In genomic region chr19:11191273-11191755, GRCh38 we compare ENCODE assay signal across 9 cellular contexts. TPM values are rescaled to one million over a fixed set of nuclear protein-coding genes. Genes with fewer than 3 reads are reported as not detected.
A peak's percentile ranks its signal among the peaks of the same experiment; 100 is the strongest.
DNase-seq lines count a peak whose midpoint lies in the region; ATAC-seq lines count a peak whose summit lies in the region.
"Had no signal": no experiment of that assay in that cellular context is flagged by ENCODE, and none has a peak within 500 bp of the region (broad histone marks: within the 10 kb centered on the region; RNA-seq: fewer than 3 reads in every experiment).

No MANE protein-coding gene starts in this region.

- peaks cover 44% of the 10 kb centered on the region for H3F3A ChIP-seq in GM23248 (ENCODE audit: insufficient read depth)

- H3K27me3 ChIP-seq in GM23248 (replicated peaks; ENCODE audit: insufficient read depth) (no peaks in the 10 kb centered on the region), skeletal muscle tissue (ENCODE audit: control insufficient read depth in 3 of 3, insufficient read depth in 3 of 3, low read length in 3 of 3) (no peaks in the 10 kb centered on the region)

- peak; percentile 74 for DNase-seq in GM23248
- DNase-seq in SW480 (ENCODE audit: low spot score), result peak; percentile 55
- DNase-seq in germinal center (ENCODE audit: low spot score), result peak; percentile 71

- H3K4me1 ChIP-seq in GM23248 (ENCODE audit: insufficient read depth) (peaks cover 18% of the 10 kb centered on the region; the same call in 1 of the 2 replicates), skeletal muscle tissue (ENCODE audit: control insufficient read depth in 3 of 3, insufficient read depth in 3 of 3, low read length in 3 of 3) (peaks cover 35 to 37% (median 37%) of the 10 kb centered on the region in 3 donors)

- H3K27ac ChIP-seq in GM23248, result peak overlapping the region; percentile 14; the same call in 1 of the 2 replicates
- H3K27ac ChIP-seq in skeletal muscle tissue (ENCODE audit: low read depth, low read length), result peak overlapping the region; percentile 68

- H4K20me1 ChIP-seq in GM23248 (ENCODE audit: insufficient read depth), result no peaks in the 10 kb centered on the region

- no peaks in the 10 kb centered on the region for H3K9me2 ChIP-seq in GM23248 (ENCODE audit: insufficient read depth)

- H3K9ac ChIP-seq in GM23248 (no peak overlapping the region), skeletal muscle tissue (ENCODE audit: low read depth in 1 of 3, low read length in 3 of 3) (no peak overlapping the region)

- WGBS in GM23248 (ENCODE audit: low coverage in 1 of 2, low lambda C conversion rate in 2 of 2, missing lambda C conversion rate in 2 of 2), 2 experiments, result 15 to 21% methylated on average over 8 of the region's 8 CpGs

- H2AFZ ChIP-seq in GM23248, result no peak overlapping the region

- ATAC-seq in HG02678 (IDR thresholded peaks at IDR 0.05; ENCODE audit: unreplicated experiment) (no peak), GM19328 (IDR thresholded peaks at IDR 0.05; ENCODE audit: unreplicated experiment) (no peak), GM19023 (IDR thresholded peaks at IDR 0.05; ENCODE audit: unreplicated experiment) (no peak), HG03045 (IDR thresholded peaks at IDR 0.05; ENCODE audit: unreplicated experiment) (no peak)

- no peak overlapping the region for H3K4me2 ChIP-seq in GM23248 (ENCODE audit: unreplicated experiment)

- H3K4me3 ChIP-seq in GM23248 (no peak overlapping the region), skeletal muscle tissue (ENCODE audit: low read length in 3 of 3) (peak overlapping the region in 1 of 3 donors; percentile 10)

- in situ Hi-C loops in GM23248 (cut with MboI), result no loop called here

- no peaks in the 10 kb centered on the region for H3K9me3 ChIP-seq in GM23248 (ENCODE audit: low read depth)
- H3K9me3 ChIP-seq in skeletal muscle tissue (ENCODE audit: control insufficient read depth in 3 of 3, low read length in 3 of 3), result peaks cover 0 to 3% (median 0%) of the 10 kb centered on the region in 3 donors

- peaks cover 94% of the 10 kb centered on the region for H3K79me2 ChIP-seq in GM23248 (ENCODE audit: insufficient read depth)

- H3K36me3 ChIP-seq in GM23248 (ENCODE audit: low read depth) (peaks cover 23% of the 10 kb centered on the region; the same call in 1 of the 2 replicates), skeletal muscle tissue (ENCODE audit: control insufficient read depth in 3 of 3, insufficient read depth in 3 of 3, low read length in 3 of 3) (peaks cover 22 to 32% (median 23%) of the 10 kb centered on the region in 3 donors)

RNA-seq across cellular contexts. Expression of gene KANK2, which starts 6.0 kb away (rescaled TPM):
- total RNA-seq in GM23248 (2014; rRNA removed; shearing (Covaris generic)), result 215 and 278 TPM in 2 replicates
- polyA plus RNA-seq in GM23248 (2016; fragmentation: Nextera tagmentation; extraction: Ambion mirVana), result 76.3 and 77.1 TPM in 2 replicates
- 53.2 TPM for total RNA-seq in skeletal muscle tissue

RNA-seq across cellular contexts. Expression of gene SPC24, which starts 35.7 kb away (rescaled TPM):
- 9.5 and 19.8 TPM in 2 replicates for total RNA-seq in GM23248 (2014; rRNA removed; shearing (Covaris generic))
- 14.8 and 16.2 TPM in 2 replicates for polyA plus RNA-seq in GM23248 (2016; fragmentation: Nextera tagmentation; extraction: Ambion mirVana)
- total RNA-seq in skeletal muscle tissue, result 12.0 TPM

RNA-seq across cellular contexts. Expression of gene ANGPTL8, which starts 48.1 kb away (rescaled TPM):
- total RNA-seq in GM23248 (2014; rRNA removed; shearing (Covaris generic)), result 1.7 TPM in 1 of 2 replicates, not detected in the other
- not detected in 2 replicates for polyA plus RNA-seq in GM23248 (2016; fragmentation: Nextera tagmentation; extraction: Ambion mirVana)
- total RNA-seq in skeletal muscle tissue, result 3.1 TPM
- total RNA-seq: glomerular endothelial cell had no signal
